In the genomic region with DNA sequence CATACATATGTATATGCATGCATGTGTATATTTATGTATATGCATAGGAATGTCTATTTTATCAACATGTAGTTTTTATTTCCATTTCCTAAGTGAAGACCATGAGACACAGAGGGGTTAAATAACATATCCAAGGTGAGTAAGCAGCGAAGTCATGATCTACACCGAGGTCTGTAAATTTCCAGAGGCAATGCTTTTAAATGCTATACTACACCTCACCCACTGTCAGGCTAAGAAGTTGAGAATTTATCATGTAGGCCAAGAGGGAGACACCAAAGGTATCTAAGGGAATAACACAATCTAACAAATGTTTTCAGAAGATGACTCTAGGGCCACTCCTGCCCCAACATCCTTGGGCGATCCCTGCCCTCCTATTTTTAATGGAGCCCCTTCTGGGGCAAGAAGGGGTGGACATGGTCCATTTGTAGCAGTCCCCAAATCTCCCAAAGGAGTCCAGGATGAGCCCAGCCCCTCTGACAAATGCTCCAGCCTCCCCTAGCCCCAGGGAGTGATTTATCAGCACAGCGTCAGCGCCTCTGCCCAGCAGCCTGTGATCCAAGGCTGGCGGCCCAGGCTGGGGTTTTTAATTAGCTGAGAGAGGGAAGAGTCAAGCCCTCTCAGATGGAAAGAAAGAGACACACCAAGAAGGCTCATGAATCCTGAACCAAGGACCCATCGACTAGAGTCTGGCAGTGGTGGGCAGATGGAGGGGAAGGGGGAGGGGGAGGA, we compare ENCODE assay signal across 18 cellular contexts.
DNase-seq lines count a peak whose midpoint lies in the region; TF ChIP-seq lines count a peak whose summit lies in the region.
"Had no signal": no experiment of that assay in that cellular context is flagged by ENCODE, and none has a peak within 500 bp of the region (broad histone marks: within the 10 kb centered on the region; RNA-seq: fewer than 3 reads in every experiment).

No MANE protein-coding gene starts in this region.

- H3K27me3 ChIP-seq in WERI-Rb-1 (ENCODE audit: insufficient read depth, low read depth, severe bottlenecking), result no peaks in the 10 kb centered on the region
- H3K27me3 ChIP-seq in mesenchymal stem cell (ENCODE audit: control insufficient read depth in 1 of 2, insufficient read depth in 1 of 2, low read length in 2 of 2), result peaks cover 0 to 9% of the 10 kb centered on the region in 2 experiments
- H3K27me3 ChIP-seq: BLaER1 had no signal

- no peak overlapping the region for H3K4me3 Mint-ChIP-seq in nephron progenitor cell
- H3K4me3 Mint-ChIP-seq: CD8-positive, alpha-beta memory T cell; GM23338 had no signal

- no peak overlapping the region for H3K4ac ChIP-seq in mesenchymal stem cell (ENCODE audit: low read depth in 1 of 2, low read length in 2 of 2)

- 29% methylated on average over 5 of the region's 7 CpGs for WGBS in mesenchymal stem cell

- peaks cover 5% of the 10 kb centered on the region for H3K27me3 Mint-ChIP-seq in nephron progenitor cell (ENCODE audit: low read depth, poor library complexity)

- H3K27ac Mint-ChIP-seq in nephron progenitor cell, result peak overlapping the region; percentile 27
- H3K27ac Mint-ChIP-seq: CD8-positive, alpha-beta memory T cell; GM23338 had no signal

- H3K4me2 ChIP-seq in mesenchymal stem cell (ENCODE audit: low read length, poor library complexity, severe bottlenecking), result no peak overlapping the region
- H3K4me2 ChIP-seq: BLaER1, GM23338 had no signal

- H3K14ac ChIP-seq in mesenchymal stem cell (ENCODE audit: low read length in 2 of 2), result no peak overlapping the region

- TF ChIP-seq CTCF in WERI-Rb-1 (IDR thresholded peaks at IDR 0.05; ENCODE audit: low read depth, low read length), result no peak
- TF ChIP-seq CTCF in nephron progenitor cell (IDR thresholded peaks at IDR 0.05), result no peak

- H3K9me3 ChIP-seq in WERI-Rb-1 (ENCODE audit: severe bottlenecking) (no peaks in the 10 kb centered on the region), mesenchymal stem cell (ENCODE audit: control insufficient read depth, low read length) (no peaks in the 10 kb centered on the region)
- H3K9me3 ChIP-seq: BLaER1 had no signal

- no peak overlapping the region for H4K91ac ChIP-seq in mesenchymal stem cell (ENCODE audit: low read length)

- no peak overlapping the region for H3K23ac ChIP-seq in mesenchymal stem cell (ENCODE audit: low read length in 2 of 2)

- H2BK12ac ChIP-seq in mesenchymal stem cell (ENCODE audit: low read length in 2 of 2), result no peak overlapping the region

- no peak overlapping the region for H2AK5ac ChIP-seq in mesenchymal stem cell (ENCODE audit: low read length, severe bottlenecking)

- 0 out of 2 replicates have a peak, but pooled peaks cover 11% of the 10 kb centered on the region for H3K36me3 ChIP-seq in WERI-Rb-1
- no peaks in the 10 kb centered on the region for H3K36me3 ChIP-seq in mesenchymal stem cell (ENCODE audit: control insufficient read depth in 1 of 2, insufficient read depth in 2 of 2, low read depth in 1 of 2, low read length in 2 of 2)
- H3K36me3 ChIP-seq: BLaER1 had no signal

- H3K4me1 ChIP-seq in mesenchymal stem cell (ENCODE audit: control insufficient read depth, insufficient read depth, low read depth, low read length), result no peaks in the 10 kb centered on the region
- H3K4me1 ChIP-seq: BLaER1 had no signal

- no peak overlapping the region for H2BK15ac ChIP-seq in mesenchymal stem cell (ENCODE audit: low read depth, poor library complexity, severe bottlenecking)

- no peaks in the 10 kb centered on the region for H3K79me1 ChIP-seq in mesenchymal stem cell (replicated peaks; ENCODE audit: low read length, poor library complexity, severe bottlenecking)

- DNase-seq in NCI-H1417 (lab: John Stamatoyannopoulos, UW), result peak in 2 of 3 experiments; percentile 13 to 35
- DNase-seq in NCI-H1417 treated with DMSO at 0.1 percent for 48 hours (lab: John Stamatoyannopoulos, UW), result no peak
- peak; percentile 68 for DNase-seq in NCI-H446 treated with DMSO at 0.1 percent for 48 hours (lab: John Stamatoyannopoulos, UW)
- DNase-seq in WERI-Rb-1, result peak; percentile 92
- peak; percentile 77 for DNase-seq in nephron progenitor cell
- no peak for DNase-seq in mesenchymal stem cell
- no peak for DNase-seq in activated gamma-delta T cell (lab: John Stamatoyannopoulos, UW)
- no peak for DNase-seq in amygdala (lab: John Stamatoyannopoulos, UW)
- DNase-seq: CD8-positive, alpha-beta memory T cell; DND-41; GDM1; NCI-H1436; NCI-H2081 treated with DMSO at 0.1 percent for 48 hours; NK-92 treated with Interleukin-12 subunit alpha and Interleukin-12 subunit beta, amount 100 ng/mL, for 24 hours; SHP77 treated with DMSO at 0.1 percent for 48 hours; SW 1271 had no signal

- no peak overlapping the region for H2AFZ ChIP-seq in mesenchymal stem cell (ENCODE audit: low read depth, low read length)
- H2AFZ ChIP-seq: GM23338 had no signal

- H3K27ac ChIP-seq in WERI-Rb-1 (peak overlapping the region; percentile 40), mesenchymal stem cell (ENCODE audit: low read length, poor library complexity, severe bottlenecking) (no peak overlapping the region)
- H3K27ac ChIP-seq: BLaER1 had no signal

- H3K9ac ChIP-seq in mesenchymal stem cell (ENCODE audit: low read length), result no peak overlapping the region
- H3K9ac ChIP-seq: BLaER1 had no signal

- no peaks in the 10 kb centered on the region for H3K36me3 Mint-ChIP-seq in nephron progenitor cell (ENCODE audit: low read depth)
- H3K36me3 Mint-ChIP-seq: CD8-positive, alpha-beta memory T cell had no signal

- no peak overlapping the region for H2BK120ac ChIP-seq in mesenchymal stem cell (ENCODE audit: low read depth, low read length)

- H3K4me1 Mint-ChIP-seq in nephron progenitor cell, result peaks cover 57% of the 10 kb centered on the region
- H3K4me1 Mint-ChIP-seq: CD8-positive, alpha-beta memory T cell had no signal

- H3K4me3 ChIP-seq in WERI-Rb-1 (ENCODE audit: low read depth, low read length), result no peak overlapping the region
- H3K4me3 ChIP-seq in mesenchymal stem cell (ENCODE audit: insufficient read depth in 1 of 2, low read depth in 1 of 2, low read length in 2 of 2), result no peak overlapping the region
- H3K4me3 ChIP-seq: BLaER1, GM23338 had no signal

- no peak overlapping the region for H2BK5ac ChIP-seq in mesenchymal stem cell (ENCODE audit: low read depth, low read length, poor library complexity, severe bottlenecking)

- no peaks in the 10 kb centered on the region for H3K9me3 Mint-ChIP-seq in nephron progenitor cell

- H3K18ac ChIP-seq in mesenchymal stem cell (ENCODE audit: low read depth in 1 of 2, low read length in 2 of 2), result no peak overlapping the region

- no peak overlapping the region for H4K8ac ChIP-seq in mesenchymal stem cell (ENCODE audit: low read length)

Comparison
In these comparisons a context has a peak if more than half of its experiments do, and no peak if none do; other contexts are left out.
1. DNase-seq: peak in NCI-H1417 (2 of 3), NCI-H446 treated with DMSO at 0.1 percent for 48 hours (single experiment), WERI-Rb-1 (single experiment) and nephron progenitor cell (single experiment); none in NCI-H1417 treated with DMSO at 0.1 percent for 48 hours (single experiment), mesenchymal stem cell (single experiment), activated gamma-delta T cell (single experiment) and amygdala (0 of 56).